In the genomic region with DNA sequence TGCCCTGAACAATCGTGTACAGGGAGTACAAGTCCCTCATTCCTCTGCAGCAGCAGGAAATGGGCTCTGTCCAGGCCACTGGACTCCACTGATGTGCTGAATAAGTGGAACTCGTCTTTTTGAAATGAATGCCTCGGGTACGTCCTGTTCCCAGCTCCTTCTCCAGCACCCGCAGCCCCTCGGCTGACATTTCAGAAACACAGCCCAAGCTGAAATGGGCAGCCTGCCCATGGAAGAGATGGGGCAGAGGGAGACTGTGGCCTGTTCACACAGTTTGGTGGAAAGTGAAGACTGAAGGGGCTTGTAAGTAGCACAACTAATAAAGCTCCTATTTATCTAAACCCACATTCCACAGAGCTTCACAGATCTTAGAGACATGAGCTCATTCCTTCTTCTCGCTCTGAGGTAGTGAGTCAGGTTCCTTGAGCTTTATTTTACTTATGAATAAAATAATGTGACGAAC, we compare ENCODE assay signal across 1 cellular context.
TF ChIP-seq lines count a peak whose summit lies in the region.

No MANE protein-coding gene starts in this region.

TF ChIP-seq in HepG2, 621 proteins besides CTCF, POLR2A, EP300 and RAD21 (continued from another document):
- TF ChIP-seq, protein P1, sequence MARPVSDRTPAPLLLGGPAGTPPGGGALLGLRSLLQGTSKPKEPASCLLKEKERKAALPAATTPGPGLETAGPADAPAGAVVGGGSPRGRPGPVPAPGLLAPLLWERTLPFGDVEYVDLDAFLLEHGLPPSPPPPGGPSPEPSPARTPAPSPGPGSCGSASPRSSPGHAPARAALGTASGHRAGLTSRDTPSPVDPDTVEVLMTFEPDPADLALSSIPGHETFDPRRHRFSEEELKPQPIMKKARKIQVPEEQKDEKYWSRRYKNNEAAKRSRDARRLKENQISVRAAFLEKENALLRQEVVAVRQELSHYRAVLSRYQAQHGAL (CRISPR knock-in tag; IDR thresholded peaks at IDR 0.05; ENCODE audit: not compliant biosample characterization), result no peak
- TF ChIP-seq, protein P2, sequence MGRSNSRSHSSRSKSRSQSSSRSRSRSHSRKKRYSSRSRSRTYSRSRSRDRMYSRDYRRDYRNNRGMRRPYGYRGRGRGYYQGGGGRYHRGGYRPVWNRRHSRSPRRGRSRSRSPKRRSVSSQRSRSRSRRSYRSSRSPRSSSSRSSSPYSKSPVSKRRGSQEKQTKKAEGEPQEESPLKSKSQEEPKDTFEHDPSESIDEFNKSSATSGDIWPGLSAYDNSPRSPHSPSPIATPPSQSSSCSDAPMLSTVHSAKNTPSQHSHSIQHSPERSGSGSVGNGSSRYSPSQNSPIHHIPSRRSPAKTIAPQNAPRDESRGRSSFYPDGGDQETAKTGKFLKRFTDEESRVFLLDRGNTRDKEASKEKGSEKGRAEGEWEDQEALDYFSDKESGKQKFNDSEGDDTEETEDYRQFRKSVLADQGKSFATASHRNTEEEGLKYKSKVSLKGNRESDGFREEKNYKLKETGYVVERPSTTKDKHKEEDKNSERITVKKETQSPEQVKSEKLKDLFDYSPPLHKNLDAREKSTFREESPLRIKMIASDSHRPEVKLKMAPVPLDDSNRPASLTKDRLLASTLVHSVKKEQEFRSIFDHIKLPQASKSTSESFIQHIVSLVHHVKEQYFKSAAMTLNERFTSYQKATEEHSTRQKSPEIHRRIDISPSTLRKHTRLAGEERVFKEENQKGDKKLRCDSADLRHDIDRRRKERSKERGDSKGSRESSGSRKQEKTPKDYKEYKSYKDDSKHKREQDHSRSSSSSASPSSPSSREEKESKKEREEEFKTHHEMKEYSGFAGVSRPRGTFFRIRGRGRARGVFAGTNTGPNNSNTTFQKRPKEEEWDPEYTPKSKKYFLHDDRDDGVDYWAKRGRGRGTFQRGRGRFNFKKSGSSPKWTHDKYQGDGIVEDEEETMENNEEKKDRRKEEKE (IDR thresholded peaks at IDR 0.05), result no peak
- TF ChIP-seq PHB2 (IDR thresholded peaks at IDR 0.05; ENCODE audit: partially characterized antibody) (no peak), ZNF12 (CRISPR knock-in tag; IDR thresholded peaks at IDR 0.05) (no peak), SRSF9 (IDR thresholded peaks at IDR 0.05; ENCODE audit: borderline replicate concordance, insufficient read depth, low read depth, low read length, poor library complexity, severe bottlenecking) (no peak), MTF1 (CRISPR knock-in tag; IDR thresholded peaks at IDR 0.05) (no peak), CCDC6 (CRISPR knock-in tag; IDR thresholded peaks at IDR 0.05) (no peak), HDAC6 (IDR thresholded peaks at IDR 0.05; ENCODE audit: low read depth, low read length) (no peak)
- TF ChIP-seq, protein P3, sequence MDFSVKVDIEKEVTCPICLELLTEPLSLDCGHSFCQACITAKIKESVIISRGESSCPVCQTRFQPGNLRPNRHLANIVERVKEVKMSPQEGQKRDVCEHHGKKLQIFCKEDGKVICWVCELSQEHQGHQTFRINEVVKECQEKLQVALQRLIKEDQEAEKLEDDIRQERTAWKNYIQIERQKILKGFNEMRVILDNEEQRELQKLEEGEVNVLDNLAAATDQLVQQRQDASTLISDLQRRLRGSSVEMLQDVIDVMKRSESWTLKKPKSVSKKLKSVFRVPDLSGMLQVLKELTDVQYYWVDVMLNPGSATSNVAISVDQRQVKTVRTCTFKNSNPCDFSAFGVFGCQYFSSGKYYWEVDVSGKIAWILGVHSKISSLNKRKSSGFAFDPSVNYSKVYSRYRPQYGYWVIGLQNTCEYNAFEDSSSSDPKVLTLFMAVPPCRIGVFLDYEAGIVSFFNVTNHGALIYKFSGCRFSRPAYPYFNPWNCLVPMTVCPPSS (IDR thresholded peaks at IDR 0.05), result no peak
- TF ChIP-seq, protein P4, sequence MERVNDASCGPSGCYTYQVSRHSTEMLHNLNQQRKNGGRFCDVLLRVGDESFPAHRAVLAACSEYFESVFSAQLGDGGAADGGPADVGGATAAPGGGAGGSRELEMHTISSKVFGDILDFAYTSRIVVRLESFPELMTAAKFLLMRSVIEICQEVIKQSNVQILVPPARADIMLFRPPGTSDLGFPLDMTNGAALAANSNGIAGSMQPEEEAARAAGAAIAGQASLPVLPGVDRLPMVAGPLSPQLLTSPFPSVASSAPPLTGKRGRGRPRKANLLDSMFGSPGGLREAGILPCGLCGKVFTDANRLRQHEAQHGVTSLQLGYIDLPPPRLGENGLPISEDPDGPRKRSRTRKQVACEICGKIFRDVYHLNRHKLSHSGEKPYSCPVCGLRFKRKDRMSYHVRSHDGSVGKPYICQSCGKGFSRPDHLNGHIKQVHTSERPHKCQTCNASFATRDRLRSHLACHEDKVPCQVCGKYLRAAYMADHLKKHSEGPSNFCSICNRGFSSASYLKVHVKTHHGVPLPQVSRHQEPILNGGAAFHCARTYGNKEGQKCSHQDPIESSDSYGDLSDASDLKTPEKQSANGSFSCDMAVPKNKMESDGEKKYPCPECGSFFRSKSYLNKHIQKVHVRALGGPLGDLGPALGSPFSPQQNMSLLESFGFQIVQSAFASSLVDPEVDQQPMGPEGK (CRISPR knock-in tag; IDR thresholded peaks at IDR 0.05), result no peak
